ENCODE assay signal across 41 cellular contexts in the genomic region with DNA sequence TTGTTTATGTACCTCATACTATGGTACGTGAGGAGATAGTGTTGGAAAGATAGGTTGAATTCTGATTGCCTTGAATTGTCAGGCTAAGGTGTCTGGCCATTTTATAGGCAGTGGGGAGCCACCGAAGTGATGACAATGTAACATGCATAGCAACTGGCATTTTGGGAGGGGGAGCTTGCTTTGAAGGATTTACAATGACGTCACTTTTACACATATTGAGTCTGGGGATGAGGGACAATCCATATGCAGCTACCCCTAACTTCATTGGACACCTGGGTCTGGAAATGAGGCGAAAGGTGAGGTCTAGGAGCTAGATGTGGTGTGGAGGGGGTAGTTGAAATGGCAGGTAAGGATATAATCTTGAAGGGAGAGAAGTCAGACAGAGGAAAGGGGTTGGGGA. TPM values are rescaled to one million over a fixed set of nuclear protein-coding genes. Genes with fewer than 3 reads are reported as not detected.
DNase-seq lines count a peak whose midpoint lies in the region; ATAC-seq, FAIRE-seq and TF ChIP-seq lines count a peak whose summit lies in the region.
"Had no signal": no experiment of that assay in that cellular context is flagged by ENCODE, and none has a peak within 500 bp of the region (broad histone marks: within the 10 kb centered on the region; RNA-seq: fewer than 3 reads in every experiment).

No MANE protein-coding gene starts in this region.

- ATAC-seq in HepG2: no peak
- no peak for ATAC-seq in right lobe of liver
- ATAC-seq in GM12878: no peak
- no peak for ATAC-seq in K562
- ATAC-seq in GM18873 (IDR thresholded peaks at IDR 0.05; ENCODE audit: low FRiP score, unreplicated experiment): no peak
- ATAC-seq: A549; CD8-positive, alpha-beta T cell had no signal

- no peaks in the 10 kb centered on the region for H3K9me3 Mint-ChIP-seq in mesothelial cell of epicardium
- H3K9me3 Mint-ChIP-seq: CD14-positive monocyte; CD4-positive, alpha-beta memory T cell; CD4-positive, alpha-beta T cell; CD8-positive, alpha-beta memory T cell; CD8-positive, alpha-beta T cell had no signal

- in situ Hi-C loops in HepG2 (cut with HindIII; ENCODE audit: extremely low pct_ligation_motif_present, low pct_unique_long_range_greater_than_20kb) (loop anchor here (5.0 to 10.0 kb wide), 2 partner anchors 202 to 589 kb away; a partner anchor contains a TSS), GM12878 (cut with MboI) (loop anchor here (5.0 kb wide), 3 partner anchors 202 to 572 kb away; no protein-coding TSS in a partner anchor), K562 (cut with MboI) (loop anchor here (5.0 to 10.0 kb wide), 2 partner anchors 467 to 589 kb away; a partner anchor contains a TSS)

- WGBS in HepG2 (ENCODE audit: low lambda C conversion rate): 3% methylated on average over 4 of the region's 4 CpGs
- 31% methylated on average over 4 of the region's 4 CpGs for WGBS in right lobe of liver (ENCODE audit: insufficient coverage, low coverage, low lambda C conversion rate, missing lambda C conversion rate)
- 15% methylated on average over 4 of the region's 4 CpGs for WGBS in GM12878 (ENCODE audit: insufficient coverage, insufficient replicate concordance, low lambda C conversion rate, missing lambda C conversion rate)
- 0% methylated on average over 4 of the region's 4 CpGs for WGBS in K562 (ENCODE audit: insufficient coverage, low coverage, missing lambda C conversion rate)

- no peaks in the 10 kb centered on the region for H4K20me1 ChIP-seq in HepG2 (ENCODE audit: insufficient read depth, low read length)
- no peaks in the 10 kb centered on the region for H4K20me1 ChIP-seq in GM12878 (ENCODE audit: control insufficient read depth, insufficient read depth)
- 0 out of 2 replicates have a peak, but pooled peaks cover 3% of the 10 kb centered on the region for H4K20me1 ChIP-seq in K562 (replicated peaks; ENCODE audit: control insufficient read depth, insufficient read depth, low read length)
- H4K20me1 ChIP-seq: BLaER1; BLaER1 treated with 17β-estradiol and CSF1 and Interleukin-3, amounts not matched to agents 10 nM and 100 nM had no signal

- SMC1A ChIA-PET in GM12878 (lab: Charles Lee; ENCODE audit: uncharacterized antibody, unreplicated experiment): interaction anchor here (1.0 to 21.3 kb wide), 12 partner anchors 9 to 573 kb away, joined by 3 to 260 read pairs (median 5); no protein-coding TSS in a partner anchor

- no peak overlapping the region for H3K9ac ChIP-seq in HepG2 (ENCODE audit: insufficient read depth, low read depth, low read length)
- no peak overlapping the region for H3K9ac ChIP-seq in GM12878 (ENCODE audit: control insufficient read depth, insufficient read depth, low read length)
- H3K9ac ChIP-seq in K562 (ENCODE audit: insufficient read depth in 1 of 2, low read depth in 2 of 2, low read length in 2 of 2): no peak overlapping the region
- H3K9ac ChIP-seq: BLaER1; BLaER1 treated with 17β-estradiol and CSF1 and Interleukin-3, amounts not matched to agents 10 nM and 100 nM had no signal

- H3K4me1 ChIP-seq in HepG2 (ENCODE audit: insufficient read depth, low read length): no peaks in the 10 kb centered on the region
- no peaks in the 10 kb centered on the region for H3K4me1 ChIP-seq in right lobe of liver
- no peaks in the 10 kb centered on the region for H3K4me1 ChIP-seq in HEK293 (ENCODE audit: control insufficient read depth, insufficient read depth, low read length)
- peaks cover 17% of the 10 kb centered on the region for H3K4me1 ChIP-seq in GM12878 (ENCODE audit: control insufficient read depth, insufficient read depth, low read length)
- no peaks in the 10 kb centered on the region for H3K4me1 ChIP-seq in K562 (replicated peaks in 1 of 2; ENCODE audit: control insufficient read depth in 2 of 2, insufficient read depth in 2 of 2, low read length in 2 of 2)
- H3K4me1 ChIP-seq: A549, BE2C had no signal

- H3K79me2 ChIP-seq in HepG2 (ENCODE audit: insufficient read depth, low read length): no peaks in the 10 kb centered on the region
- no peaks in the 10 kb centered on the region; the same call in 1 of the 2 replicates for H3K79me2 ChIP-seq in GM12878 (ENCODE audit: control insufficient read depth, insufficient read depth, low read length)
- H3K79me2 ChIP-seq in K562 (ENCODE audit: control insufficient read depth, insufficient read depth, low read length): no peaks in the 10 kb centered on the region

- H3K4me3 ChIP-seq in HepG2 (replicated peaks in 1 of 3; ENCODE audit: insufficient read depth in 1 of 3, low read depth in 2 of 3, low read length in 3 of 3) (no peak overlapping the region), right lobe of liver (no peak overlapping the region), HEK293 (ENCODE audit: low read depth, low read length) (no peak overlapping the region), GM12878 (no peak overlapping the region), K562 (no peak overlapping the region)
- H3K4me3 ChIP-seq: A549; BLaER1; BLaER1 treated with 17β-estradiol and CSF1 and Interleukin-3, amounts not matched to agents 10 nM and 100 nM had no signal

- TF ChIP-seq CTCF in HepG2 (CRISPR knock-in tag; IDR thresholded peaks at IDR 0.05) (no peak), right lobe of liver (IDR thresholded peaks at IDR 0.05) (no peak), HEK293 (tag by site-specific recombination; IDR thresholded peaks at IDR 0.05) (no peak), GM12878 (IDR thresholded peaks at IDR 0.05 in 2 of 3, conservative IDR thresholded peaks at IDR 0.05 in 1 of 3; ENCODE audit: control insufficient read depth in 2 of 3, extremely low read depth in 1 of 3, insufficient read depth in 1 of 3, low read depth in 3 of 3, low read length in 3 of 3) (no peak), K562 (IDR thresholded peaks at IDR 0.05 in 2 of 3, conservative IDR thresholded peaks at IDR 0.05 in 1 of 3; ENCODE audit: insufficient read depth in 2 of 3, low read depth in 1 of 3, low read length in 3 of 3) (no peak), mesothelial cell of epicardium (IDR thresholded peaks at IDR 0.05; ENCODE audit: unreplicated experiment) (no peak)

- peaks cover 0 to 5% of the 10 kb centered on the region in 2 experiments; a peak in 2 of 5 replicates for H3K27me3 ChIP-seq in HepG2 (ENCODE audit: control insufficient read depth in 1 of 2, insufficient read depth in 2 of 2, low read length in 2 of 2)
- H3K27me3 ChIP-seq in right lobe of liver: no peaks in the 10 kb centered on the region
- no peaks in the 10 kb centered on the region for H3K27me3 ChIP-seq in GM12878 (replicated peaks in 1 of 2; ENCODE audit: control insufficient read depth in 2 of 2, insufficient read depth in 2 of 2, low read length in 1 of 2)
- H3K27me3 ChIP-seq in K562 (ENCODE audit: control insufficient read depth in 2 of 2, insufficient read depth in 2 of 2, low read length in 2 of 2): peaks cover 0 to 3% of the 10 kb centered on the region in 2 experiments; a peak in 2 of 5 replicates

- no peaks in the 10 kb centered on the region for H3K36me3 ChIP-seq in HepG2 (replicated peaks in 1 of 2; ENCODE audit: control insufficient read depth in 1 of 2, insufficient read depth in 2 of 2, low read length in 2 of 2)
- H3K36me3 ChIP-seq in right lobe of liver: no peaks in the 10 kb centered on the region
- no peaks in the 10 kb centered on the region for H3K36me3 ChIP-seq in HEK293 (ENCODE audit: control insufficient read depth in 2 of 2, insufficient read depth in 1 of 2, low read length in 2 of 2)
- H3K36me3 ChIP-seq in GM12878 (ENCODE audit: control insufficient read depth in 2 of 2, insufficient read depth in 2 of 2, low read length in 1 of 2): no peaks in the 10 kb centered on the region
- H3K36me3 ChIP-seq in K562 (ENCODE audit: control insufficient read depth, insufficient read depth, low read length): no peaks in the 10 kb centered on the region
- H3K36me3 ChIP-seq: BE2C; BLaER1; BLaER1 treated with 17β-estradiol and CSF1 and Interleukin-3, amounts not matched to agents 10 nM and 100 nM had no signal

- H3K36me3 Mint-ChIP-seq in mesothelial cell of epicardium: no peaks in the 10 kb centered on the region
- H3K36me3 Mint-ChIP-seq: CD14-positive monocyte; CD4-positive, alpha-beta memory T cell; CD4-positive, CD25-positive, alpha-beta regulatory T cell; CD8-positive, alpha-beta memory T cell; CD8-positive, alpha-beta T cell had no signal

- no peaks in the 10 kb centered on the region for H3K9me3 ChIP-seq in HepG2 (ENCODE audit: low read length)
- H3K9me3 ChIP-seq in right lobe of liver: no peaks in the 10 kb centered on the region
- H3K9me3 ChIP-seq in HEK293 (ENCODE audit: control insufficient read depth, insufficient read depth, low read depth, low read length): no peaks in the 10 kb centered on the region
- H3K9me3 ChIP-seq in GM12878 (replicated peaks; ENCODE audit: control insufficient read depth, insufficient read depth, low read length): no peaks in the 10 kb centered on the region
- no peaks in the 10 kb centered on the region for H3K9me3 ChIP-seq in K562 (replicated peaks; ENCODE audit: control insufficient read depth, insufficient read depth, low read depth, low read length)
- H3K9me3 ChIP-seq: A549; BE2C; BLaER1; BLaER1 treated with 17β-estradiol and CSF1 and Interleukin-3, amounts not matched to agents 10 nM and 100 nM; Caco-2 had no signal

- no peak for TF ChIP-seq EP300 in HepG2 (IDR thresholded peaks at IDR 0.05; ENCODE audit: low read depth in 2 of 2, low read length in 2 of 2)
- TF ChIP-seq EP300 in HepG2 (CRISPR knock-in tag; IDR thresholded peaks at IDR 0.05; ENCODE audit: borderline replicate concordance): no peak
- no peak for TF ChIP-seq EP300 in GM12878 (IDR thresholded peaks at IDR 0.05; ENCODE audit: borderline replicate concordance in 1 of 2, control insufficient read depth in 1 of 2, low read depth in 2 of 2, low read length in 2 of 2)
- TF ChIP-seq EP300 in K562 (IDR thresholded peaks at IDR 0.05; ENCODE audit: low read length): no peak

- H3K4me2 ChIP-seq in HepG2 (ENCODE audit: low read depth, low read length) (no peak overlapping the region), GM12878 (ENCODE audit: control insufficient read depth, insufficient read depth) (no peak overlapping the region), K562 (ENCODE audit: insufficient read depth, low read length) (no peak overlapping the region)
- H3K4me2 ChIP-seq: A549; BLaER1; BLaER1 treated with 17β-estradiol and CSF1 and Interleukin-3, amounts not matched to agents 10 nM and 100 nM had no signal

- no peak overlapping the region for H3K27ac Mint-ChIP-seq in mesothelial cell of epicardium
- H3K27ac Mint-ChIP-seq: B cell; CD14-positive monocyte; CD4-positive, alpha-beta memory T cell; CD4-positive, alpha-beta T cell; CD4-positive, CD25-positive, alpha-beta regulatory T cell; CD8-positive, alpha-beta memory T cell; CD8-positive, alpha-beta T cell had no signal

- H3K4me1 Mint-ChIP-seq in mesothelial cell of epicardium: no peaks in the 10 kb centered on the region
- H3K4me1 Mint-ChIP-seq: B cell; CD14-positive monocyte; CD4-positive, alpha-beta memory T cell; CD4-positive, CD25-positive, alpha-beta regulatory T cell; CD8-positive, alpha-beta memory T cell had no signal

- BruUV-seq in HepG2 (replicated peaks; lab: Mats Ljungman, UMichigan): no TSS peak
- no TSS peak for BruUV-seq in GM12878 (replicated peaks; lab: Mats Ljungman, UMichigan)
- no TSS peak for BruUV-seq in K562 (replicated peaks; lab: Mats Ljungman, UMichigan)

- TF ChIP-seq POLR2A in HepG2 (IDR thresholded peaks at IDR 0.05; ENCODE audit: insufficient read depth in 1 of 2, low read depth in 2 of 2, low read length in 2 of 2) (no peak), right lobe of liver (IDR thresholded peaks at IDR 0.05) (no peak), GM12878 (IDR thresholded peaks at IDR 0.05; ENCODE audit: low read depth, low read length) (no peak), K562 (conservative IDR thresholded peaks at IDR 0.05) (no peak)

- H3K9me1 ChIP-seq in K562 (ENCODE audit: control insufficient read depth, insufficient read depth, low read length): no peaks in the 10 kb centered on the region

- H3K4me3 Mint-ChIP-seq in mesothelial cell of epicardium: no peak overlapping the region
- H3K4me3 Mint-ChIP-seq: B cell; CD14-positive monocyte; CD4-positive, alpha-beta memory T cell; CD4-positive, alpha-beta T cell; CD4-positive, CD25-positive, alpha-beta regulatory T cell; CD8-positive, alpha-beta memory T cell; CD8-positive, alpha-beta T cell had no signal

- RAD21 ChIA-PET in GM12878 (lab: Charles Lee; ENCODE audit: unreplicated experiment): interaction anchor here (0.7 to 17.7 kb wide), 5 partner anchors 9 to 462 kb away, joined by 3 to 299 read pairs (median 27); no protein-coding TSS in a partner anchor

- TF ChIP-seq RAD21 in HepG2 (CRISPR knock-in tag; IDR thresholded peaks at IDR 0.05): no peak
- TF ChIP-seq RAD21 in GM12878 (IDR thresholded peaks at IDR 0.05; ENCODE audit: insufficient read depth, low read depth, low read length): no peak
- no peak for TF ChIP-seq RAD21 in K562 (CRISPR knock-in tag; conservative IDR thresholded peaks at IDR 0.05 in 1 of 2, IDR thresholded peaks at IDR 0.05 in 1 of 2)

- intact Hi-C loops in HepG2 (cut with micrococcal nuclease; ENCODE audit: unreplicated experiment): loop anchor here (10.0 kb wide), 1 partner anchor 579 kb away; no protein-coding TSS in a partner anchor
- intact Hi-C loops in right lobe of liver (cut with DNase I): loop anchor here (5.0 to 10.0 kb wide), 2 partner anchors 202 to 469 kb away; no protein-coding TSS in a partner anchor
- intact Hi-C loops in GM12878 (cut with micrococcal nuclease; ENCODE audit: unreplicated experiment): loop anchor here (5.0 kb wide), 1 partner anchor 283 kb away; no protein-coding TSS in a partner anchor
- intact Hi-C loops in K562 (cut with micrococcal nuclease): no loop called here

- H3K27ac ChIP-seq in HepG2 (ENCODE audit: extremely low read length, insufficient read depth, low read length): no peak overlapping the region
- H3K27ac ChIP-seq in right lobe of liver: no peak overlapping the region
- H3K27ac ChIP-seq in HEK293 (ENCODE audit: extremely low read depth, low read depth, low read length): no peak overlapping the region
- no peak overlapping the region for H3K27ac ChIP-seq in GM12878 (ENCODE audit: control insufficient read depth, insufficient read depth)
- no peak overlapping the region for H3K27ac ChIP-seq in K562 (ENCODE audit: extremely low read depth, low read depth, low read length)
- H3K27ac ChIP-seq: 22Rv1; A549; BLaER1; BLaER1 treated with 17β-estradiol and CSF1 and Interleukin-3, amounts not matched to agents 10 nM and 100 nM; C4-2B had no signal

- FAIRE-seq in HepG2 (lab: Jason Lieb, UNC): no peak
- no peak for FAIRE-seq in GM12878 (lab: Jason Lieb, UNC)
- FAIRE-seq in K562 (lab: Jason Lieb, UNC): no peak
- FAIRE-seq: A204.1, A549, D721Med had no signal

- peaks cover 29% of the 10 kb centered on the region for H3K27me3 Mint-ChIP-seq in mesothelial cell of epicardium (ENCODE audit: low read depth)

- POLR2A ChIA-PET in HepG2 (lab: Yijun Ruan, JAX): no interaction called here
- POLR2A ChIA-PET in HEK293 (lab: Yijun Ruan, JAX): no interaction called here
- POLR2A ChIA-PET in GM12878 (lab: Charles Lee): interaction anchor here (0.7 to 1.0 kb wide), 2 partner anchors 22 to 35 kb away, joined by 3 read pairs; no protein-coding TSS in a partner anchor
- POLR2A ChIA-PET in K562 (lab: Yijun Ruan, JAX): no interaction called here

- no peak overlapping the region for H2AFZ ChIP-seq in HepG2 (ENCODE audit: low read length)
- H2AFZ ChIP-seq in GM12878 (ENCODE audit: control insufficient read depth, low read depth, low read length): no peak overlapping the region
- H2AFZ ChIP-seq in K562 (ENCODE audit: low read depth, low read length): no peak overlapping the region

- DNase-seq in HepG2 (ENCODE audit: low spot score) (no peak), right lobe of liver (no peak), GM12878 (ENCODE audit: low read depth, low spot score) (no peak), K562 (ENCODE audit: extremely low read depth in 1 of 4, low spot score in 3 of 4) (no peak), mesothelial cell of epicardium (ENCODE audit: low spot score in 2 of 2, unreplicated experiment in 2 of 2) (no peak), kidney glomerular epithelial cell (lab: John Stamatoyannopoulos, UW) (no peak)
- DNase-seq: 8988T; ACHN; AML-193; BE2C; C1 segment of cervical spinal cord; Caco-2; Calu3; CD4-positive, alpha-beta memory T cell; CD4-positive, alpha-beta T cell; CD4-positive, CD25-positive, alpha-beta regulatory T cell; CD8-positive, alpha-beta memory T cell; CD8-positive, alpha-beta T cell; COR-L47; DMS 273 treated with DMSO at 0.1 percent for 48 hours; DMS153; DMS53; DMS79; DMS79 treated with DMSO at 0.1 percent for 48 hours; DND-41; EL had no signal

- CTCF ChIA-PET in HepG2 (lab: Yijun Ruan, JAX; ENCODE audit: low intra/inter-chr PET ratio, low total read pairs): no interaction called here
- CTCF ChIA-PET in HEK293 (lab: Yijun Ruan, JAX): interaction anchor here (0.6 to 10.5 kb wide), 3 partner anchors 12 to 1308 kb away, joined by 4 to 150 read pairs (median 4); no protein-coding TSS in a partner anchor
- CTCF ChIA-PET in GM12878 (lab: Yijun Ruan, JAX): interaction anchor here (0.8 to 16.8 kb wide), 10 partner anchors 14 to 667 kb away, joined by 3 to 319 read pairs (median 8); no protein-coding TSS in a partner anchor
- CTCF ChIA-PET in K562 (lab: Yijun Ruan, JAX; ENCODE audit: low intra/inter-chr PET ratio): no interaction called here

RNA-seq across cellular contexts. Expression of a gene that starts 7.7 kb away (rescaled TPM):
- total RNA-seq in HepG2 (2016; rRNA removed; fragmentation: Illumina TruSeq; extraction: Trizol) (not detected in 2 replicates), right lobe of liver (under 1 TPM in 4 of 6 experiments, not detected in 2; 0.05 to 0.09 (median 0.06) TPM), GM12878 (2014; rRNA removed) (12.9 TPM in 2 replicates), GM12878 (2014; rRNA removed; fragmentation: Illumina TruSeq; extraction: Trizol) (6.4 and 7.4 TPM in 2 replicates), GM12878 (2021) (19.4 and 22.0 TPM in 2 replicates), K562 (2014; rRNA removed) (not detected in 2 replicates), K562 (2014; rRNA removed; fragmentation: Illumina TruSeq; extraction: Trizol) (not detected in 2 replicates), K562 (2015; rRNA removed; fragmentation: Illumina TruSeq; extraction: Trizol) (under 0.01 TPM in 1 of 2 replicates, not detected in the other), K562 (2021) (0.04 and 0.07 TPM in 2 replicates), mesothelial cell of epicardium (0.53 to 0.63 TPM (median 0.60 TPM) in 3 replicates)
- not detected in 2 replicates for total RNA-seq in HepG2 (2016; cell fraction: cytosol; rRNA removed; fragmentation: Illumina TruSeq; extraction: Trizol; ENCODE audit: low read depth)
- total RNA-seq in HepG2 (2016; cell fraction: insoluble cytoplasmic fraction; rRNA removed; fragmentation: Illumina TruSeq; extraction: Trizol): not detected in 2 replicates
- total RNA-seq in HepG2 (2016; cell fraction: membrane; rRNA removed; fragmentation: Illumina TruSeq; extraction: Trizol): not detected in 2 replicates
- total RNA-seq in HepG2 (2016; cell fraction: nucleus; rRNA removed; fragmentation: Illumina TruSeq; extraction: Trizol): not detected in 2 replicates
- polyA plus RNA-seq in HepG2 (2011; rRNA removed) (not detected in 2 replicates), GM12878 (2011; rRNA removed) (13.6 and 20.5 TPM in 2 replicates), GM12878 (2014; fragmentation: Illumina TruSeq; extraction: Trizol) (5.1 and 5.7 TPM in 2 replicates), GM12878 (2014; fragmentation: Nextera tagmentation; extraction: Ambion mirVana) (1 to 10 TPM in 1 of 2 experiments, under 1 TPM in 1; 0.57 to 1.7 TPM), GM12878 (2014; rRNA removed) (10.2 and 10.3 TPM in 2 replicates), GM12878 (2016; fragmentation: Nextera tagmentation; extraction: Ambion mirVana) (1 to 10 TPM; 7.8 to 9.1 TPM), K562 (2011; rRNA removed) (not detected in 2 replicates), K562 (2014; fragmentation: Illumina TruSeq; extraction: Trizol) (not detected in 2 replicates), K562 (2014; fragmentation: Nextera tagmentation; extraction: Ambion mirVana) (not detected), K562 (2014; rRNA removed) (not detected in 2 replicates)
- not detected in 2 replicates for polyA plus RNA-seq in HepG2 (2011; cell fraction: cytosol; rRNA removed)
- 0.02 TPM in 2 replicates for polyA plus RNA-seq in HepG2 (2011; cell fraction: nucleus; rRNA removed)
- not detected in 2 replicates for polyA plus RNA-seq in HepG2 (2012)
- not detected in 2 replicates for polyA plus RNA-seq in HepG2 (2016; cell fraction: cytosol; fragmentation: Illumina TruSeq; extraction: Trizol; ENCODE audit: low read depth)
- not detected in 2 replicates for polyA plus RNA-seq in HepG2 (2016; cell fraction: insoluble cytoplasmic fraction; fragmentation: Illumina TruSeq; extraction: Trizol; ENCODE audit: low read depth)
- polyA plus RNA-seq in HepG2 (2016; cell fraction: membrane; fragmentation: Illumina TruSeq; extraction: Trizol; ENCODE audit: low read depth): not detected in 2 replicates
- polyA plus RNA-seq in HepG2 (2016; cell fraction: nucleus; fragmentation: Illumina TruSeq; extraction: Trizol; ENCODE audit: insufficient read depth, low read depth): not detected in 2 replicates
- polyA minus RNA-seq in HepG2 (2011; rRNA and poly(A)+ RNA removed; ENCODE audit: low replicate concordance): 0.02 TPM in 1 of 2 replicates, not detected in the other
- not detected in 2 replicates for polyA minus RNA-seq in HepG2 (2011; cell fraction: cytosol; rRNA and poly(A)+ RNA removed)
- not detected in 2 replicates for polyA minus RNA-seq in HepG2 (2011; cell fraction: nucleus; rRNA and poly(A)+ RNA removed)
- total RNA-seq in GM12878 (2013; cell fraction: nucleolus; rRNA removed): 378 and 432 TPM in 2 replicates
- polyA plus RNA-seq in GM12878 (2011; ENCODE audit: low read depth): 3.4 TPM
- polyA plus RNA-seq in GM12878 (2011; cell fraction: cytosol; rRNA removed): 12.0 and 12.8 TPM in 2 replicates
- polyA plus RNA-seq in GM12878 (2011; cell fraction: nucleus; rRNA removed): 112 and 120 TPM in 2 replicates
- 6.3 and 6.5 TPM in 2 replicates for polyA plus RNA-seq in GM12878 (2012)
- polyA minus RNA-seq in GM12878 (2011; rRNA and poly(A)+ RNA removed): 83.5 and 100 TPM in 2 replicates
- 12.8 and 16.5 TPM in 2 replicates for polyA minus RNA-seq in GM12878 (2011; cell fraction: cytosol; rRNA and poly(A)+ RNA removed)
- polyA minus RNA-seq in GM12878 (2011; cell fraction: nucleus; rRNA and poly(A)+ RNA removed): 82.6 and 113 TPM in 2 replicates
- total RNA-seq in K562 (2011; cell fraction: chromatin; rRNA removed; ENCODE audit: low replicate concordance): not detected in 2 replicates
- total RNA-seq in K562 (2011; cell fraction: nucleolus; rRNA removed): not detected in 2 replicates
- total RNA-seq in K562 (2011; cell fraction: nucleoplasm; rRNA removed): not detected in 2 replicates
- not detected in 2 replicates for polyA plus RNA-seq in K562 (2011; cell fraction: cytosol; rRNA removed)
- polyA plus RNA-seq in K562 (2011; cell fraction: nucleus; rRNA removed): 0.04 TPM in 1 of 2 replicates, not detected in the other
- polyA plus RNA-seq in K562 (2012): 0.01 and 0.04 TPM in 2 replicates
- polyA minus RNA-seq in K562 (2011; rRNA and poly(A)+ RNA removed): not detected in 2 replicates
- not detected in 2 replicates for polyA minus RNA-seq in K562 (2011; cell fraction: cytosol; rRNA and poly(A)+ RNA removed)
- polyA minus RNA-seq in K562 (2011; cell fraction: nucleus; rRNA and poly(A)+ RNA removed): under 0.01 TPM in 1 of 2 replicates, not detected in the other
- total RNA-seq: A172; A673; Calu3; CD4-positive, alpha-beta memory T cell; CD4-positive, alpha-beta T cell; CD4-positive, CD25-positive, alpha-beta regulatory T cell; CD8-positive, alpha-beta memory T cell; CD8-positive, alpha-beta T cell had no signal
- polyA plus RNA-seq: AG04450; BJ; CD14-positive monocyte; CD4-positive, alpha-beta memory T cell; CD4-positive, CD25-positive, alpha-beta regulatory T cell; CD8-positive, alpha-beta memory T cell had no signal

Comparison
In these comparisons a context has a peak if more than half of its experiments do, and no peak if none do; other contexts are left out.
1. CTCF ChIA-PET loops: an anchor here in HEK293 (0.6 to 10.5 kb wide) and GM12878 (0.8 to 16.8 kb wide); none called in HepG2 and K562.